ENCODE assay signal across 9 cellular contexts in genomic region chr2:199455186-199455532, GRCh38. TPM values are rescaled to one million over a fixed set of nuclear protein-coding genes. Genes with fewer than 3 reads are reported as not detected.
DNase-seq lines count a peak whose midpoint lies in the region; TF ChIP-seq lines count a peak whose summit lies in the region.
"Had no signal": no experiment of that assay in that cellular context is flagged by ENCODE, and none has a peak within 500 bp of the region (broad histone marks: within the 10 kb centered on the region; RNA-seq: fewer than 3 reads in every experiment).

No MANE protein-coding gene starts in this region.

- peaks cover 52% of the 10 kb centered on the region for H3K27me3 Mint-ChIP-seq in activated T-helper 2 cell treated with anti-CD3 and anti-CD28 coated beads, Interferon-gamma antibody, Interleukin-2, Interleukin-4, amounts not matched to agents 10 μg/mL and 5 μg/mL and 100 μg/mL, durations not matched to agents 14 hours and 24 hours and 36 hours (ENCODE audit: low read depth)

- POLR2A ChIA-PET in HEK293 (lab: Yijun Ruan, JAX) (no interaction called here), RWPE1 (lab: Yijun Ruan, JAX; ENCODE audit: low non-redundant PET) (no interaction called here)

- no peak for TF ChIP-seq CTCF in HEK293 (tag by site-specific recombination; IDR thresholded peaks at IDR 0.05)
- no peak for TF ChIP-seq CTCF in RWPE1 (conservative IDR thresholded peaks at IDR 0.05; ENCODE audit: low read depth)
- no peak for TF ChIP-seq CTCF in fibroblast of pulmonary artery (IDR thresholded peaks at IDR 0.05; ENCODE audit: low read length, missing control alignments)

- H3K4me3 ChIP-seq in HEK293 (ENCODE audit: low read depth, low read length) (peak overlapping the region; percentile 63), fibroblast of pulmonary artery (replicated peaks; ENCODE audit: low read depth, low read length) (peak overlapping the region; percentile 80), rectal smooth muscle tissue (ENCODE audit: low read length) (peak overlapping the region; percentile 42)

- DNase-seq in RWPE1 (ENCODE audit: low spot score) (no peak), fibroblast of pulmonary artery (ENCODE audit: low read depth) (no peak), NCI-H524 (lab: John Stamatoyannopoulos, UW) (no peak), NCI-H2171 treated with DMSO at 0.1 percent for 48 hours (lab: John Stamatoyannopoulos, UW) (no peak)
- no peak for DNase-seq in activated T-helper 2 cell treated with anti-CD3 and anti-CD28 coated beads, Interferon-gamma antibody, Interleukin-2, Interleukin-4, amounts not matched to agents 10 μg/mL and 5 μg/mL and 100 μg/mL, durations not matched to agents 14 hours and 24 hours and 36 hours (ENCODE audit: low spot score)
- DNase-seq: cortex of kidney; stimulated activated CD4-positive, alpha-beta T cell treated with anti-CD3 and anti-CD28 coated beads, Interleukin-12 subunit alpha, Interleukin-12 subunit beta, amount 100 ng/mL, for 4 hours had no signal

- peaks cover 13% of the 10 kb centered on the region for H3K4me1 Mint-ChIP-seq in activated T-helper 2 cell treated with anti-CD3 and anti-CD28 coated beads, Interferon-gamma antibody, Interleukin-2, Interleukin-4, amounts not matched to agents 10 μg/mL and 5 μg/mL and 100 μg/mL, durations not matched to agents 14 hours and 24 hours and 36 hours (ENCODE audit: low read depth)

- no peak overlapping the region for H3K4me3 Mint-ChIP-seq in activated T-helper 2 cell treated with anti-CD3 and anti-CD28 coated beads, Interferon-gamma antibody, Interleukin-2, Interleukin-4, amounts not matched to agents 10 μg/mL and 5 μg/mL and 100 μg/mL, durations not matched to agents 14 hours and 24 hours and 36 hours (ENCODE audit: low read depth)

- H3K9me3 ChIP-seq in HEK293 (ENCODE audit: control insufficient read depth, insufficient read depth, low read depth, low read length): no peaks in the 10 kb centered on the region

- H3K27me3 ChIP-seq in rectal smooth muscle tissue (ENCODE audit: control insufficient read depth, insufficient read depth, low read length): peaks cover 25% of the 10 kb centered on the region

- peak overlapping the region; percentile 99 for H3K27ac ChIP-seq in HEK293 (ENCODE audit: extremely low read depth, low read depth, low read length)
- H3K27ac ChIP-seq in RWPE1: peak overlapping the region; percentile 97
- no peak overlapping the region for H3K27ac ChIP-seq in rectal smooth muscle tissue (ENCODE audit: low read depth, low read length)

- H3K36me3 ChIP-seq in HEK293 (ENCODE audit: control insufficient read depth in 2 of 2, insufficient read depth in 1 of 2, low read length in 2 of 2) (no peaks in the 10 kb centered on the region; a peak in 1 of 3 replicates), rectal smooth muscle tissue (ENCODE audit: control insufficient read depth, insufficient read depth, low read length) (no peaks in the 10 kb centered on the region)

- CTCF ChIA-PET in HEK293 (lab: Yijun Ruan, JAX): interaction anchor here (0.6 to 0.9 kb wide), 2 partner anchors 16 to 570 kb away, joined by 3 to 4 read pairs; no protein-coding TSS in a partner anchor
- CTCF ChIA-PET in RWPE1 (lab: Yijun Ruan, JAX): interaction anchor here (0.6 kb wide), 1 partner anchor 14 kb away, joined by 3 read pairs; no protein-coding TSS in a partner anchor

- no peak overlapping the region for H3K9ac ChIP-seq in rectal smooth muscle tissue (ENCODE audit: low read length)

- peaks cover 17% of the 10 kb centered on the region for H3K4me1 ChIP-seq in HEK293 (ENCODE audit: control insufficient read depth, insufficient read depth, low read length)
- H3K4me1 ChIP-seq in rectal smooth muscle tissue (ENCODE audit: control insufficient read depth, insufficient read depth, low read length): no peaks in the 10 kb centered on the region

- no peaks in the 10 kb centered on the region for H3K36me3 Mint-ChIP-seq in activated T-helper 2 cell treated with anti-CD3 and anti-CD28 coated beads, Interferon-gamma antibody, Interleukin-2, Interleukin-4, amounts not matched to agents 10 μg/mL and 5 μg/mL and 100 μg/mL, durations not matched to agents 14 hours and 24 hours and 36 hours (ENCODE audit: low read depth)

- no peaks in the 10 kb centered on the region for H3K9me3 Mint-ChIP-seq in activated T-helper 2 cell treated with anti-CD3 and anti-CD28 coated beads, Interferon-gamma antibody, Interleukin-2, Interleukin-4, amounts not matched to agents 10 μg/mL and 5 μg/mL and 100 μg/mL, durations not matched to agents 14 hours and 24 hours and 36 hours

- no peak overlapping the region for H3K27ac Mint-ChIP-seq in activated T-helper 2 cell treated with anti-CD3 and anti-CD28 coated beads, Interferon-gamma antibody, Interleukin-2, Interleukin-4, amounts not matched to agents 10 μg/mL and 5 μg/mL and 100 μg/mL, durations not matched to agents 14 hours and 24 hours and 36 hours

- intact Hi-C loops in activated T-helper 2 cell treated with anti-CD3 and anti-CD28 coated beads, Interferon-gamma antibody, Interleukin-2, Interleukin-4, amounts not matched to agents 10 μg/mL and 5 μg/mL and 100 μg/mL, durations not matched to agents 14 hours and 24 hours and 36 hours (cut with micrococcal nuclease): no loop called here

TF ChIP-seq in HEK293, 187 proteins besides CTCF, POLR2A, EP300 and RAD21:
- TF ChIP-seq BCL11A (tag by site-specific recombination; IDR thresholded peaks at IDR 0.05; ENCODE audit: low read depth) (no peak), ZBTB8A (tag by site-specific recombination; IDR thresholded peaks at IDR 0.05) (no peak), ZNF416 (tag by site-specific recombination; IDR thresholded peaks at IDR 0.05) (no peak), EGR2 (tag by site-specific recombination; IDR thresholded peaks at IDR 0.05; ENCODE audit: low read depth) (no peak), MZF1 (tag by site-specific recombination; IDR thresholded peaks at IDR 0.05; ENCODE audit: borderline replicate concordance) (no peak), ZNF549 (tag by site-specific recombination; IDR thresholded peaks at IDR 0.05) (no peak), ZNF404 (tag by site-specific recombination; IDR thresholded peaks at IDR 0.05) (no peak), ZNF610 (tag by site-specific recombination; IDR thresholded peaks at IDR 0.05; ENCODE audit: borderline replicate concordance) (no peak), PRDM1 (tag by site-specific recombination; IDR thresholded peaks at IDR 0.05) (no peak), ZNF792 (tag by site-specific recombination; IDR thresholded peaks at IDR 0.05) (no peak), ZNF518A (tag by site-specific recombination; conservative IDR thresholded peaks at IDR 0.05; ENCODE audit: low read depth) (no peak), ZNF394 (tag by site-specific recombination; IDR thresholded peaks at IDR 0.05; ENCODE audit: borderline replicate concordance) (no peak), ZNF175 (tag by site-specific recombination; IDR thresholded peaks at IDR 0.05) (no peak), ZNF768 (tag by site-specific recombination; IDR thresholded peaks at IDR 0.05) (no peak), ZNF639 (tag by site-specific recombination; IDR thresholded peaks at IDR 0.05) (no peak)

RNA-seq across cellular contexts. Expression of gene SATB2, which starts 2.6 kb away (rescaled TPM):
- 0.05 TPM in 2 replicates for total RNA-seq in activated T-helper 2 cell treated with anti-CD3 and anti-CD28 coated beads, Interferon-gamma antibody, Interleukin-2, Interleukin-4, amounts not matched to agents 10 μg/mL and 5 μg/mL and 100 μg/mL, durations not matched to agents 14 hours and 24 hours and 36 hours
